Comparison of ENCODE assay signal across 8 cellular contexts in the genomic region with DNA sequence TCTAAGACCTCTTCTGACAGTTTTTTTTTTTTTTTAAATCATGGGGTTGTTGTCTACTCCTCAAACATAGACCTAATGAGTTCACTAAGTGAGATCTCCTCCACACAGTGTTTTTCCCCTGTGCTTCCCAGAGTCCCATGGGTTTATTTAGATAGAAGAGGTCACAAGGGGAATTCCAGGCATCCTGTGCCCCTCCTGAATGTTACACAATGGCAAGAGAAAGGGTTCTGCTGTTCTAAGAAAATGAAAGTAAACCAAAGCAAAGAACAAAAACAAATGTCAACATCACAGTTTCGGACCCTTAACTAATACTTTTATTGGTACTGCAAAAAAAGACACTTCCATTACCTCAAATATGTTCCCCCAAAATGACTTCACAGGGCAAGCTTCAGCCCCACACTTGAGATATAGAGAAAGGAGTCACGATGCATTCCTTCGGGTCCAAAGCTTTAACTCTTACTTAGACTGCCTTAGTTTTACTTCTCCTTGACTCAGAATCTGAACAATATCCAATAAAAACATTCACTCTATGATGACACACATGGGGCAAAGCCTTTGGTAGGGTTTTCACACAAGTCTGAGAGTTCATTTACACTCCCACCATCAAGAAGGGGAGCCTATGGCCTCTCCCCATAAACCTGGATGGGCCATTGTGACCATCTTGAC. TPM values are rescaled to one million over a fixed set of nuclear protein-coding genes. Genes with fewer than 3 reads are reported as not detected.
DNase-seq lines count a peak whose midpoint lies in the region; ATAC-seq and TF ChIP-seq lines count a peak whose summit lies in the region.
"Not testable (repeated sequence)": the region's sequence is repeated elsewhere in the genome, so short reads cannot be mapped to it uniquely, and the experiment has no call there.

No MANE protein-coding gene starts in this region.

- in situ Hi-C loops in IMR-90 (cut with MboI; ENCODE audit: low sequenced_read_pairs) = not testable (repeated sequence)

- not testable (repeated sequence) for H2AFZ ChIP-seq in IMR-90 (replicated peaks; ENCODE audit: low read length, poor library complexity)

- peak overlapping the region; percentile 67; the same call in 1 of the 2 replicates for H2BK20ac ChIP-seq in IMR-90 (ENCODE audit: low read depth, low read length)

- H3K18ac ChIP-seq in IMR-90 (ENCODE audit: low read depth, low read length) = peak overlapping the region; percentile 69

- not testable (repeated sequence) for H3K4me3 ChIP-seq in IMR-90 (ENCODE audit: insufficient read depth, low read depth, low read length); upper lobe of right lung

- H3K23ac ChIP-seq in IMR-90 (ENCODE audit: low read depth, low read length) = peak overlapping the region; percentile 66; the same call in 1 of the 2 replicates

- DNase-seq in EL (peak; percentile 55), IMR-90 (peak; percentile 70), amniotic epithelial cell (ENCODE audit: low read depth) (peak; percentile 69), fibroblast of peridontal ligament (ENCODE audit: extremely low read depth) (peak; percentile 49), lung microvascular endothelial cell (ENCODE audit: low read depth in 2 of 2) (peak; percentile 39 to 64)
- not testable (repeated sequence) for DNase-seq in upper lobe of right lung

- not testable (repeated sequence) for H3K9me1 ChIP-seq in IMR-90 (ENCODE audit: insufficient read depth, low read length)

- peak overlapping the region; percentile 19; the same call in 1 of the 2 replicates for H3K4me2 ChIP-seq in IMR-90 (ENCODE audit: low read depth, low read length)

- WGBS in IMR-90 (ENCODE audit: extremely low coverage in 2 of 2, insufficient read length in 1 of 2), 2 experiments = no CpG with 5 or more reads among the region's 3 CpGs

- H3K4me1 ChIP-seq in IMR-90 (ENCODE audit: control insufficient read depth, insufficient read depth, low read length); upper lobe of right lung: not testable (repeated sequence)

- peak overlapping the region; percentile 43; the same call in 1 of the 2 replicates for H4K91ac ChIP-seq in IMR-90 (ENCODE audit: insufficient read depth, low read depth, low read length)

- not testable (repeated sequence) for H3K79me1 ChIP-seq in IMR-90 (ENCODE audit: low read depth in 1 of 2, low read length in 2 of 2)

- H3K36me3 ChIP-seq in IMR-90 (ENCODE audit: control insufficient read depth, insufficient read depth, low read length); upper lobe of right lung: not testable (repeated sequence)

- H2BK15ac ChIP-seq in IMR-90 (ENCODE audit: low read depth, low read length) = not testable (repeated sequence)

- not testable (repeated sequence) for H2AK9ac ChIP-seq in IMR-90 (replicated peaks; ENCODE audit: low read depth, low read length, poor library complexity)

- H3K27ac ChIP-seq in IMR-90 (ENCODE audit: insufficient read depth, low read length) (peak overlapping the region; percentile 29; the same call in 1 of the 2 replicates), upper lobe of right lung (peak overlapping the region; percentile 63)

- not testable (repeated sequence) for H3K14ac ChIP-seq in IMR-90 (replicated peaks; ENCODE audit: low read depth, low read length)

- not testable (repeated sequence) for H3K27me3 ChIP-seq in IMR-90 (ENCODE audit: control insufficient read depth, insufficient read depth, low read length); upper lobe of right lung

- not testable (repeated sequence) for H3K56ac ChIP-seq in IMR-90 (ENCODE audit: extremely low read depth, insufficient read depth, low read length)

- H2AK5ac ChIP-seq in IMR-90 (ENCODE audit: low read depth, low read length) = not testable (repeated sequence)

- TF ChIP-seq POLR2A in IMR-90 (IDR thresholded peaks at IDR 0.05; ENCODE audit: low read depth, low read length) = not testable (repeated sequence)

- peak overlapping the region; percentile 54 for H2BK5ac ChIP-seq in IMR-90 (ENCODE audit: low read depth, low read length, poor library complexity, severe bottlenecking)

- TF ChIP-seq CTCF in IMR-90 (conservative IDR thresholded peaks at IDR 0.05; ENCODE audit: low read depth, low read length); upper lobe of right lung (IDR thresholded peaks at IDR 0.05): not testable (repeated sequence)

- TF ChIP-seq RAD21 in IMR-90 (IDR thresholded peaks at IDR 0.05; ENCODE audit: low read length) = not testable (repeated sequence)

- H4K5ac ChIP-seq in IMR-90 (ENCODE audit: low read depth, low read length) = peak overlapping the region; percentile 63; the same call in 1 of the 2 replicates

- not testable (repeated sequence) for BruUV-seq in IMR-90 (replicated peaks; lab: Mats Ljungman, UMichigan)

- not testable (repeated sequence) for H3K9me3 ChIP-seq in IMR-90 (ENCODE audit: control insufficient read depth, insufficient read depth, low read length); upper lobe of right lung

- H3K4ac ChIP-seq in IMR-90 (ENCODE audit: low read depth, low read length) = peak overlapping the region; percentile 65

- dilution Hi-C loops in IMR-90 (cut with HindIII; ENCODE audit: low sequenced_read_pairs, unreplicated experiment) = not testable (repeated sequence)

- CTCF ChIA-PET in IMR-90 (lab: Yijun Ruan, JAX) = not testable (repeated sequence)

- not testable (repeated sequence) for H4K20me1 ChIP-seq in IMR-90 (ENCODE audit: insufficient read depth, low read length)

- ATAC-seq in GM19351 (IDR thresholded peaks at IDR 0.05; ENCODE audit: unreplicated experiment) (peak; percentile 47), HG02610 (IDR thresholded peaks at IDR 0.05; ENCODE audit: unreplicated experiment) (peak; percentile 88), IMR-90 (ENCODE audit: low read depth) (peak; percentile 81), upper lobe of right lung (peak; percentile 75)

- POLR2A ChIA-PET in IMR-90 (lab: Charles Lee; ENCODE audit: unreplicated experiment) = not testable (repeated sequence)

- intact Hi-C loops in IMR-90 (cut with micrococcal nuclease); upper lobe of right lung (cut with DNase I): not testable (repeated sequence)

- peak overlapping the region in 1 of 2 experiments; percentile 81; a peak in 2 of 4 replicates for H4K8ac ChIP-seq in IMR-90 (ENCODE audit: low read depth in 2 of 2, low read length in 2 of 2)

- peak overlapping the region; percentile 74; the same call in 1 of the 2 replicates for H2BK120ac ChIP-seq in IMR-90 (ENCODE audit: low read depth, low read length)

- H3K9ac ChIP-seq in IMR-90 (ENCODE audit: low read depth, low read length) = not testable (repeated sequence)

TF ChIP-seq in IMR-90, 13 proteins besides CTCF, POLR2A, EP300 and RAD21:
- TF ChIP-seq CEBPB (IDR thresholded peaks at IDR 0.05; ENCODE audit: low read depth, low read length) = peak; percentile 36; the same call in 1 of the 2 replicates
- TF ChIP-seq, protein P1, sequence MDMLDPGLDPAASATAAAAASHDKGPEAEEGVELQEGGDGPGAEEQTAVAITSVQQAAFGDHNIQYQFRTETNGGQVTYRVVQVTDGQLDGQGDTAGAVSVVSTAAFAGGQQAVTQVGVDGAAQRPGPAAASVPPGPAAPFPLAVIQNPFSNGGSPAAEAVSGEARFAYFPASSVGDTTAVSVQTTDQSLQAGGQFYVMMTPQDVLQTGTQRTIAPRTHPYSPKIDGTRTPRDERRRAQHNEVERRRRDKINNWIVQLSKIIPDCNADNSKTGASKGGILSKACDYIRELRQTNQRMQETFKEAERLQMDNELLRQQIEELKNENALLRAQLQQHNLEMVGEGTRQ (IDR thresholded peaks at IDR 0.05; ENCODE audit: low read depth, low read length) = 0 out of 2 replicates have a peak, but pooled peaks have one; percentile 9

RNA-seq across cellular contexts. Expression of a gene that starts 15.6 kb away (rescaled TPM):
- total RNA-seq in IMR-90 (2012; rRNA removed) (29.4 and 32.5 TPM in 2 replicates), lung microvascular endothelial cell (23.5 and 31.2 TPM in 2 replicates), upper lobe of right lung (53.6 TPM)
- polyA plus RNA-seq in IMR-90 (2012; rRNA removed) = 18.9 and 22.6 TPM in 2 replicates
- 6.3 and 8.7 TPM in 2 replicates for polyA plus RNA-seq in IMR-90 (2012; cell fraction: cytosol; rRNA removed)
- polyA plus RNA-seq in IMR-90 (2012; cell fraction: nucleus; rRNA removed; ENCODE audit: low replicate concordance) = 14.4 and 46.9 TPM in 2 replicates
